ENCODE assay signal across 4 cellular contexts in the genomic region with DNA sequence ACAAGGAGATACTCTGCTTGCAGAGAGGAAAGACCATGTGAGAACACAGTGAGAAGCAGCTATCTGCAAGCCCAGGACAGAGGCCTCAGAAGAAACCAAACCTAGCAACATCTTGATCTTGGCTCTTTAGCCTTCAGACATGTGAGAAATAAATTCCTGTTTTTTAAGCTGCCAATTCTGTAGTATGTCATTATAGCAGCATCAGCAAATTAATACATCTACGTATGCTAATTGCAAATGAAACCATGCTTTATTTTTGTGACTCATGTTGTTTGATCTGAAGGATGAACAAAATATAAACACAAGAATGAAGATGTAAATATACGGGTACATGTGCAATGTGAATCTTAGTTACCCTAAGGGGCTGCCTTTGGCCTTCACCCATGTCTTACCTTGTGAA.
TF ChIP-seq lines count a peak whose summit lies in the region.

No MANE protein-coding gene starts in this region.

TF ChIP-seq in HepG2, 621 proteins besides CTCF, POLR2A, EP300 and RAD21:
- TF ChIP-seq MAFF (IDR thresholded peaks at IDR 0.05; ENCODE audit: low read depth, low read length) (peak; percentile 77), MAFK (conservative IDR thresholded peaks at IDR 0.05 in 1 of 2, IDR thresholded peaks at IDR 0.05 in 1 of 2; ENCODE audit: low read length in 2 of 2) (peak; percentile 66 to 68; a peak in 3 of 4 replicates), BRD4 (CRISPR knock-in tag; IDR thresholded peaks at IDR 0.05) (no peak)
- TF ChIP-seq, protein P1, sequence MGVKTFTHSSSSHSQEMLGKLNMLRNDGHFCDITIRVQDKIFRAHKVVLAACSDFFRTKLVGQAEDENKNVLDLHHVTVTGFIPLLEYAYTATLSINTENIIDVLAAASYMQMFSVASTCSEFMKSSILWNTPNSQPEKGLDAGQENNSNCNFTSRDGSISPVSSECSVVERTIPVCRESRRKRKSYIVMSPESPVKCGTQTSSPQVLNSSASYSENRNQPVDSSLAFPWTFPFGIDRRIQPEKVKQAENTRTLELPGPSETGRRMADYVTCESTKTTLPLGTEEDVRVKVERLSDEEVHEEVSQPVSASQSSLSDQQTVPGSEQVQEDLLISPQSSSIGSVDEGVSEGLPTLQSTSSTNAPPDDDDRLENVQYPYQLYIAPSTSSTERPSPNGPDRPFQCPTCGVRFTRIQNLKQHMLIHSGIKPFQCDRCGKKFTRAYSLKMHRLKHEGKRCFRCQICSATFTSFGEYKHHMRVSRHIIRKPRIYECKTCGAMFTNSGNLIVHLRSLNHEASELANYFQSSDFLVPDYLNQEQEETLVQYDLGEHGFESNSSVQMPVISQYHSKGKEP (CRISPR knock-in tag; IDR thresholded peaks at IDR 0.05), result no peak

TF ChIP-seq in A549, 52 proteins besides CTCF, POLR2A, EP300 and RAD21:
- no peak for TF ChIP-seq CBX2 (IDR thresholded peaks at IDR 0.05; ENCODE audit: borderline replicate concordance, low read depth)
- TF ChIP-seq HDAC2 (IDR thresholded peaks at IDR 0.05), result no peak
- TF ChIP-seq MAFK (IDR thresholded peaks at IDR 0.05; ENCODE audit: partially characterized antibody), result peak; percentile 71

TF ChIP-seq in IMR-90, 13 proteins besides CTCF, POLR2A, EP300 and RAD21:
- no peak for TF ChIP-seq MAZ (IDR thresholded peaks at IDR 0.05; ENCODE audit: borderline replicate concordance, low read depth, low read length)
- TF ChIP-seq MAFK (IDR thresholded peaks at IDR 0.05; ENCODE audit: low read depth, low read length), result peak; percentile 43
- no peak for TF ChIP-seq RFX5 (IDR thresholded peaks at IDR 0.05; ENCODE audit: low read depth, low read length)

TF ChIP-seq in K562, 482 proteins besides CTCF, POLR2A, EP300 and RAD21:
- TF ChIP-seq ZNF316 (IDR thresholded peaks at IDR 0.05), result peak; percentile 59
- peak; percentile 26; the same call in 1 of the 2 replicates for TF ChIP-seq MAFF (IDR thresholded peaks at IDR 0.05; ENCODE audit: low read length)
- TF ChIP-seq, protein P2, sequence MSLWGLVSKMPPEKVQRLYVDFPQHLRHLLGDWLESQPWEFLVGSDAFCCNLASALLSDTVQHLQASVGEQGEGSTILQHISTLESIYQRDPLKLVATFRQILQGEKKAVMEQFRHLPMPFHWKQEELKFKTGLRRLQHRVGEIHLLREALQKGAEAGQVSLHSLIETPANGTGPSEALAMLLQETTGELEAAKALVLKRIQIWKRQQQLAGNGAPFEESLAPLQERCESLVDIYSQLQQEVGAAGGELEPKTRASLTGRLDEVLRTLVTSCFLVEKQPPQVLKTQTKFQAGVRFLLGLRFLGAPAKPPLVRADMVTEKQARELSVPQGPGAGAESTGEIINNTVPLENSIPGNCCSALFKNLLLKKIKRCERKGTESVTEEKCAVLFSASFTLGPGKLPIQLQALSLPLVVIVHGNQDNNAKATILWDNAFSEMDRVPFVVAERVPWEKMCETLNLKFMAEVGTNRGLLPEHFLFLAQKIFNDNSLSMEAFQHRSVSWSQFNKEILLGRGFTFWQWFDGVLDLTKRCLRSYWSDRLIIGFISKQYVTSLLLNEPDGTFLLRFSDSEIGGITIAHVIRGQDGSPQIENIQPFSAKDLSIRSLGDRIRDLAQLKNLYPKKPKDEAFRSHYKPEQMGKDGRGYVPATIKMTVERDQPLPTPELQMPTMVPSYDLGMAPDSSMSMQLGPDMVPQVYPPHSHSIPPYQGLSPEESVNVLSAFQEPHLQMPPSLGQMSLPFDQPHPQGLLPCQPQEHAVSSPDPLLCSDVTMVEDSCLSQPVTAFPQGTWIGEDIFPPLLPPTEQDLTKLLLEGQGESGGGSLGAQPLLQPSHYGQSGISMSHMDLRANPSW (CRISPR knock-in tag; IDR thresholded peaks at IDR 0.05), result no peak
